In the genomic region with DNA sequence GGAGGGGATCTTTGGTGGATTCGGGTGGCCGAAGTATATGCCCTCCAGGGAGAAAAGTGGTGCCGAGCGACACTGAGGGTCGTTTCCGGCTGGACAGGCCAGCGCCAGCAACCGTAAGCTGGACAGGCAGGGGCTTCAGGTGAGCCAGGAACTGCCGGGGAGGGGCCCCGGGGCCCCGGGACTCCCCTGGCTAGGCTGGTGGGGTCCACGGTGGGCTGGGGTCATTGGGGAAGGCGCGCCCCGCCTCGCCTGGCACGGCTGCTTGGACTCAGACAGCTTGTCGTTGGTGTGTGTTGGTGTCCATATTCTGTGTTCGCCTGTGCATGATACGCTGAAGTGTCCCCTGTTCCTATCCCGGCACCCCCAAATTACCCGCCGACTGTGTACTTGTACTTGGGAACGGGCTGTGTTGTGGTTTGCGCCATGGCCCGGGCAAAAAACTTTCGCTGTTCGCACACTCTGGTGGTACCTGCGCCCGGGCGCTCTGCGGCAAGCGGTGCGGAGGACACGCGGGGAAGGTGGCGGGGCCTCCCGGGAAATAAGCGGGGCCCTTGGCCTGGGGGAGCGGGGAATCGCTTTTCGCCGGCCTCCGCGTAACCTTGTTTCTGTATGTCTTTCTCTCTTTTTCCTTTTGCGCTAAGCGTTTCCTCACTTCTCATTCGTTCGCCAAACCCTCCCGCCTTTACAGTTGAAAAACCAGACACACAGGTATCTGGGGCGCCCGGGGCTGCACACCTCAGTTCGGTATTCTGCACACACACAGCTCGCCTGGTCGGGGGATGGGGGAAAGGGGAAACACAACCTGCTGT, we compare ENCODE assay signal across 12 cellular contexts. TPM values are rescaled to one million over a fixed set of nuclear protein-coding genes. Genes with fewer than 3 reads are reported as not detected.
DNase-seq lines count a peak whose midpoint lies in the region; ATAC-seq lines count a peak whose summit lies in the region.
"Had no signal": no experiment of that assay in that cellular context is flagged by ENCODE, and none has a peak within 500 bp of the region (broad histone marks: within the 10 kb centered on the region; RNA-seq: fewer than 3 reads in every experiment).

No MANE protein-coding gene starts in this region.

- no peaks in the 10 kb centered on the region for H3K36me3 ChIP-seq in CD8-positive, alpha-beta memory T cell (ENCODE audit: insufficient read depth, low read length)
- H3K36me3 ChIP-seq in HUES6 (ENCODE audit: control insufficient read depth, insufficient read depth, low read length) = no peaks in the 10 kb centered on the region

- no peak for DNase-seq in CD8-positive, alpha-beta memory T cell
- DNase-seq in effector memory CD8-positive, alpha-beta T cell = no peak
- no peak for DNase-seq in naive thymus-derived CD8-positive, alpha-beta T cell
- DNase-seq in NCI-H1436 (lab: John Stamatoyannopoulos, UW) = no peak
- no peak for DNase-seq in AG08395 (ENCODE audit: low spot score)
- DNase-seq: NCI-H1930, occipital lobe, testis had no signal

- no peak for ATAC-seq in effector memory CD8-positive, alpha-beta T cell (replicated peaks)
- ATAC-seq in naive thymus-derived CD8-positive, alpha-beta T cell = peak in 1 of 2 donors; percentile 26
- no peak for ATAC-seq in GM21528 (IDR thresholded peaks at IDR 0.05; ENCODE audit: low FRiP score, unreplicated experiment)
- ATAC-seq in GM18520 (IDR thresholded peaks at IDR 0.05; ENCODE audit: unreplicated experiment) = no peak

- H3K27me3 Mint-ChIP-seq in CD8-positive, alpha-beta memory T cell = peaks cover 21 to 61% of the 10 kb centered on the region in 2 donors
- peaks cover 60 to 94% of the 10 kb centered on the region in 2 donors for H3K27me3 Mint-ChIP-seq in effector memory CD8-positive, alpha-beta T cell
- H3K27me3 Mint-ChIP-seq in naive thymus-derived CD8-positive, alpha-beta T cell = peaks cover 13 to 78% (median 35%) of the 10 kb centered on the region in 5 donors

- H3K27me3 ChIP-seq in CD8-positive, alpha-beta memory T cell (ENCODE audit: insufficient read depth, low read length, poor library complexity, severe bottlenecking) = peaks cover 15% of the 10 kb centered on the region
- peaks cover 77% of the 10 kb centered on the region for H3K27me3 ChIP-seq in HUES6 (ENCODE audit: control insufficient read depth, insufficient read depth, low read length)
- H3K27me3 ChIP-seq: testis had no signal

- POLR2A ChIA-PET in CD8-positive, alpha-beta memory T cell (lab: Charles Lee) = interaction anchor here (0.8 kb wide), 1 partner anchor 33 kb away, joined by 4 read pairs; no protein-coding TSS in a partner anchor
- POLR2A ChIA-PET in naive thymus-derived CD8-positive, alpha-beta T cell (lab: Charles Lee) = no interaction called here

- H3K4me1 ChIP-seq in CD8-positive, alpha-beta memory T cell (ENCODE audit: insufficient read depth, low read length) = peaks cover 9% of the 10 kb centered on the region
- peaks cover 9% of the 10 kb centered on the region; the same call in 1 of the 2 replicates for H3K4me1 ChIP-seq in HUES6 (ENCODE audit: control insufficient read depth, insufficient read depth, low read length)

- H3K4me3 Mint-ChIP-seq in CD8-positive, alpha-beta memory T cell = peak overlapping the region in 6 of 7 donors; percentile 19 to 51 (median 44)
- peak overlapping the region; percentile 29 to 63 for H3K4me3 Mint-ChIP-seq in effector memory CD8-positive, alpha-beta T cell
- H3K4me3 Mint-ChIP-seq in naive thymus-derived CD8-positive, alpha-beta T cell = peak overlapping the region; percentile 13 to 73 (median 60)

- H3K4me3 ChIP-seq in CD8-positive, alpha-beta memory T cell (ENCODE audit: low read length) = no peak overlapping the region
- H3K4me3 ChIP-seq in HUES6 (ENCODE audit: low read depth, low read length) = peak overlapping the region; percentile 60

- H3K9ac ChIP-seq in HUES6 (ENCODE audit: low read length) = no peak overlapping the region

- peaks cover 9 to 31% (median 22%) of the 10 kb centered on the region in 3 donors for H3K4me1 Mint-ChIP-seq in CD8-positive, alpha-beta memory T cell
- peaks cover 17 to 22% of the 10 kb centered on the region in 2 donors for H3K4me1 Mint-ChIP-seq in effector memory CD8-positive, alpha-beta T cell (ENCODE audit: low read depth in 2 of 2)
- peaks cover 8 to 30% (median 24%) of the 10 kb centered on the region in 4 donors for H3K4me1 Mint-ChIP-seq in naive thymus-derived CD8-positive, alpha-beta T cell

- H3K27ac ChIP-seq in CD8-positive, alpha-beta memory T cell (ENCODE audit: low read depth, low read length) = no peak overlapping the region
- no peak overlapping the region for H3K27ac ChIP-seq in HUES6 (ENCODE audit: low read depth, low read length)
- H3K27ac ChIP-seq: testis had no signal

- no peaks in the 10 kb centered on the region for H3K9me3 ChIP-seq in CD8-positive, alpha-beta memory T cell (ENCODE audit: low read length)
- no peaks in the 10 kb centered on the region for H3K9me3 ChIP-seq in HUES6 (ENCODE audit: control insufficient read depth, insufficient read depth, low read depth, low read length)
- H3K9me3 ChIP-seq: testis had no signal

- CTCF ChIA-PET in CD8-positive, alpha-beta memory T cell (lab: Charles Lee) = no interaction called here

- H3K27ac Mint-ChIP-seq in CD8-positive, alpha-beta memory T cell = no peak overlapping the region
- no peak overlapping the region for H3K27ac Mint-ChIP-seq in effector memory CD8-positive, alpha-beta T cell
- H3K27ac Mint-ChIP-seq in naive thymus-derived CD8-positive, alpha-beta T cell = peak overlapping the region in 1 of 10 donors; percentile 73

- H3K36me3 Mint-ChIP-seq in CD8-positive, alpha-beta memory T cell = no peaks in the 10 kb centered on the region
- no peaks in the 10 kb centered on the region for H3K36me3 Mint-ChIP-seq in effector memory CD8-positive, alpha-beta T cell (ENCODE audit: insufficient read depth)
- H3K36me3 Mint-ChIP-seq in naive thymus-derived CD8-positive, alpha-beta T cell = no peaks in the 10 kb centered on the region

- no peaks in the 10 kb centered on the region for H3K9me3 Mint-ChIP-seq in CD8-positive, alpha-beta memory T cell
- H3K9me3 Mint-ChIP-seq in effector memory CD8-positive, alpha-beta T cell = no peaks in the 10 kb centered on the region
- H3K9me3 Mint-ChIP-seq in naive thymus-derived CD8-positive, alpha-beta T cell = no peaks in the 10 kb centered on the region

RNA-seq across cellular contexts. Expression of a gene that starts 3.2 kb away (rescaled TPM):
- total RNA-seq in CD8-positive, alpha-beta memory T cell = 100 to 1,000 TPM; 637 to 666 TPM
- 218 TPM for polyA plus RNA-seq in CD8-positive, alpha-beta memory T cell
- total RNA-seq in naive thymus-derived CD8-positive, alpha-beta T cell = 100 to 1,000 TPM; 695 to 756 TPM
- polyA plus RNA-seq in naive thymus-derived CD8-positive, alpha-beta T cell = 100 to 1,000 TPM; 155 to 247 (median 169) TPM

RNA-seq across cellular contexts. Expression of a gene that starts 5.0 kb away (rescaled TPM):
- total RNA-seq in CD8-positive, alpha-beta memory T cell = under 1 TPM; 0.55 to 0.68 TPM
- polyA plus RNA-seq in CD8-positive, alpha-beta memory T cell = not detected
- total RNA-seq in naive thymus-derived CD8-positive, alpha-beta T cell = 1 to 10 TPM; 1.3 TPM
- under 1 TPM in 1 of 3 donors, not detected in 2; 0.14 TPM for polyA plus RNA-seq in naive thymus-derived CD8-positive, alpha-beta T cell
- total RNA-seq: HepG2 had no signal
- polyA plus RNA-seq: HepG2 had no signal
